Comparison of ENCODE assay signal across 27 cellular contexts in the genomic region with DNA sequence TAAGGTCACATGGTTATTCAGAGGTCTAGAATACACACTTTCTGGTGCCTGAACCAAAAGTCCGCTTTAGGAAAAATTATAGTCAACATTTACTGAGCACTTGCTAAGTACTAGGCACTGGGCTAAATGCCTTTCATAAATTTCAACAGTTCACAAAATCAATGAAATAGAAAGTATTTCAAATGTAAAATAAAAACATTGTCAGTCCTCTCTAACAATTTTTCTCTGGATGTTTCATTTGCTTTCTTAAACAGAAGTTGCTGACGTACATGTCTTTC.
"Had no signal": no experiment of that assay in that cellular context is flagged by ENCODE, and none has a peak within 500 bp of the region (broad histone marks: within the 10 kb centered on the region; RNA-seq: fewer than 3 reads in every experiment).

No MANE protein-coding gene starts in this region.

- H3K9me3 Mint-ChIP-seq: neural crest cell; stimulated activated memory B cell treated with anti-CD40 and anti-IgM and Interleukin-4, amounts not matched to agents 10 μg/mL and 1 μg/mL and 100 μg/mL, for 72 hours had no signal

- H3K36me3 Mint-ChIP-seq: mesothelial cell of epicardium; natural killer cell treated with Interleukin-12 subunit alpha and Interleukin-12 subunit beta and Interleukin-15 and Interleukin-18, amount 100 ng/mL, for 72 hours; stimulated activated memory B cell treated with anti-CD40 and anti-IgM and Interleukin-4, amounts not matched to agents 10 μg/mL and 1 μg/mL and 100 μg/mL, for 72 hours had no signal

- H3K4me3 Mint-ChIP-seq: mesothelial cell of epicardium; natural killer cell treated with Interleukin-12 subunit alpha and Interleukin-12 subunit beta and Interleukin-15 and Interleukin-18, amount 100 ng/mL, for 72 hours; neural crest cell; stimulated activated memory B cell treated with anti-CD40 and anti-IgM and Interleukin-4, amounts not matched to agents 10 μg/mL and 1 μg/mL and 100 μg/mL, for 72 hours had no signal

- DNase-seq: cortex of kidney; dorsolateral prefrontal cortex; effector CD4-positive, alpha-beta T cell; gastrocnemius medialis; head of caudate nucleus; kidney; mesenchymal stem cell; mucosa of descending colon; naive B cell; spleen; stimulated activated CD4-positive, alpha-beta T cell treated with anti-CD3 and anti-CD28 coated beads, Interleukin-4, amount 100 ng/mL, for 4 hours; stimulated activated naive CD8-positive, alpha-beta T cell treated with anti-CD3 and anti-CD28 coated beads, Interleukin-15, Interleukin-2, amounts not matched to agents 100 U/mL and 50 U/mL, for 24 hours; substantia nigra; testis; upper lobe of left lung had no signal

- ATAC-seq: esophagus mucosa; gastrocnemius medialis; left lobe of liver; natural killer cell treated with Interleukin-12 subunit alpha and Interleukin-12 subunit beta and Interleukin-15 and Interleukin-18, amount 100 ng/mL, for 72 hours; stimulated activated memory B cell treated with anti-CD40 and anti-IgM and Interleukin-4, amounts not matched to agents 10 μg/mL and 1 μg/mL and 100 μg/mL, for 72 hours; stimulated activated naive CD8-positive, alpha-beta T cell treated with anti-CD3 and anti-CD28 coated beads, Interleukin-15, Interleukin-2, amounts not matched to agents 100 U/mL and 50 U/mL, for 24 hours had no signal

- H3K9me3 ChIP-seq: gastrocnemius medialis, mucosa of descending colon, prostate gland, right atrium auricular region, spleen, testis, tibial nerve, upper lobe of left lung had no signal

- H3K27me3 Mint-ChIP-seq: naive B cell; stimulated activated memory B cell treated with anti-CD40 and anti-IgM and Interleukin-4, amounts not matched to agents 10 μg/mL and 1 μg/mL and 100 μg/mL, for 72 hours had no signal

- H3K4me3 ChIP-seq: gastrocnemius medialis, lung, mucosa of descending colon, prostate gland, right atrium auricular region, skin epidermis, spleen, testis, tibial nerve, upper lobe of left lung had no signal

- H3K27ac ChIP-seq: dorsolateral prefrontal cortex, epithelial cell of prostate, gastrocnemius medialis, prostate gland, right atrium auricular region, skin epidermis, testis, tibial nerve had no signal

- H3K36me3 ChIP-seq: gastrocnemius medialis, prostate gland, right atrium auricular region, spleen, tibial nerve, upper lobe of left lung had no signal

- H3K4me1 ChIP-seq: gastrocnemius medialis, prostate gland, testis had no signal

- H3K27ac Mint-ChIP-seq: mesothelial cell of epicardium; natural killer cell treated with Interleukin-12 subunit alpha and Interleukin-12 subunit beta and Interleukin-15 and Interleukin-18, amount 100 ng/mL, for 72 hours had no signal

- H3K27me3 ChIP-seq: dorsolateral prefrontal cortex, gastrocnemius medialis, right atrium auricular region, spleen, testis, tibial nerve, upper lobe of left lung had no signal
